31 cellular contexts compared by ENCODE assay signal in the genomic region with DNA sequence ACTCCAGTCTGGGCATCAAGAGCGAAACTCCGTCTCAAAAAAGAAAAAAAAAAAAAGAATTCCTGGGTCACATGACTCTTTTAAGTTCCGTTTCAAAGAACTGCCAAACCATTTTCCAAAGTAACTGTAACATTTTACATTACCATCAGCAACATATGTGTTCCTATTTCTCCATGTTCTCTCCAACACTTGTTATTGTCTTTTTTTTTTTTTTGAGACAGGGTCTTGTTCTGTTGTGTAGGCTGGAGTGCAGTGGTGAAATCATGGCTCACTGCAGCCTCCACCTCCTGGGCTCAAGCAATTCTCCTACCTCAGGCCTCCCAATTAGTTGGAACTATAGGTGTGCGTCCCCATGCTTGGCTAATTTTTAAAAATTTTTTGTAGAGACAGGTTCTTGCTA. TPM values are rescaled to one million over a fixed set of nuclear protein-coding genes. Genes with fewer than 3 reads are reported as not detected.
"Had no signal": no experiment of that assay in that cellular context is flagged by ENCODE, and none has a peak within 500 bp of the region (broad histone marks: within the 10 kb centered on the region; RNA-seq: fewer than 3 reads in every experiment).

No MANE protein-coding gene starts in this region.

- H3K27ac ChIP-seq: stomach, suprapubic skin, testis, thoracic aorta, thyroid gland, tibial artery, tibial nerve, transverse colon, upper lobe of left lung, upper lobe of right lung, uterus, vagina had no signal

- DNase-seq: stimulated activated CD4-positive, alpha-beta T cell treated with anti-CD3 and anti-CD28 coated beads, Interleukin-2, amount 100 ng/mL, for 48 hours; stimulated activated CD4-positive, alpha-beta T cell treated with anti-CD3 and anti-CD28 coated beads, Interleukin-4, amount 100 ng/mL, for 1 hour; stimulated activated CD4-positive, alpha-beta T cell treated with anti-CD3 and anti-CD28 coated beads, Interleukin-4, amount 100 ng/mL, for 24 hours; stimulated activated CD4-positive, alpha-beta T cell treated with anti-CD3 and anti-CD28 coated beads, Interleukin-4, amount 100 ng/mL, for 4 hours; stimulated activated CD8-positive, alpha-beta memory T cell treated with anti-CD3 and anti-CD28 coated beads, Interleukin-4, amount 100 ng/mL, for 48 hours; stimulated activated naive B cell treated with anti-CD40 and anti-IgM and Interleukin-4, amounts not matched to agents 10 μg/mL and 1 μg/mL and 100 μg/mL, for 72 hours; stimulated activated naive CD4-positive, alpha-beta T cell; stimulated activated naive CD4-positive, alpha-beta T cell treated with Interleukin-2 at 50 U/mL for 16 hours; stimulated activated naive CD8-positive, alpha-beta T cell treated with anti-CD3 and anti-CD28 coated beads, Interleukin-15, amount 100 ng/mL, for 72 hours; stimulated activated naive CD8-positive, alpha-beta T cell treated with anti-CD3 and anti-CD28 coated beads, Interleukin-15, Interleukin-2, amounts not matched to agents 100 U/mL and 50 U/mL, for 24 hours; stomach; substantia nigra; testis; thyroid gland; tibial artery; transverse colon; trophoblast cell; upper lobe of left lung; upper lobe of right lung; uterus had no signal

- H3K4me3 ChIP-seq: stomach, suprapubic skin, testis, thoracic aorta, thyroid gland, tibial artery, tibial nerve, transverse colon, upper lobe of left lung, upper lobe of right lung, uterus, vagina had no signal

- H3K9me3 ChIP-seq: stomach, suprapubic skin, testis, thoracic aorta, thyroid gland, tibial artery, tibial nerve, transverse colon, upper lobe of left lung, upper lobe of right lung, uterus, vagina had no signal

- H3K27me3 ChIP-seq: stomach, suprapubic skin, testis, thyroid gland, tibial artery, tibial nerve, transverse colon, upper lobe of left lung, upper lobe of right lung, uterus, vagina had no signal

- H3K36me3 ChIP-seq: suprapubic skin, thoracic aorta, thyroid gland, tibial artery, upper lobe of left lung, upper lobe of right lung, uterus, vagina had no signal

- H3K4me1 ChIP-seq: testis, uterus had no signal

- ATAC-seq: stimulated activated effector memory CD8-positive, alpha-beta T cell treated with anti-CD3 and anti-CD28 coated beads, Interleukin-12 subunit alpha, Interleukin-12 subunit beta, amount 100 ng/mL, for 72 hours; stimulated activated memory B cell treated with anti-CD40 and anti-IgM and Interleukin-4, amounts not matched to agents 10 μg/mL and 1 μg/mL and 100 μg/mL, for 72 hours; stimulated activated naive B cell treated with anti-CD40 and anti-IgM and Interleukin-4, amounts not matched to agents 10 μg/mL and 1 μg/mL and 100 μg/mL, for 72 hours; stimulated activated naive CD8-positive, alpha-beta T cell treated with anti-CD3 and anti-CD28 coated beads, Interleukin-15, amount 100 ng/mL, for 72 hours; stimulated activated naive CD8-positive, alpha-beta T cell treated with anti-CD3 and anti-CD28 coated beads, Interleukin-15, Interleukin-2, amounts not matched to agents 100 U/mL and 50 U/mL, for 24 hours; upper lobe of right lung had no signal

- FAIRE-seq: urothelium cell line had no signal

RNA-seq across cellular contexts. Expression of a gene that starts 6.5 kb away (rescaled TPM):
- total RNA-seq: stomach, subcutaneous adipose tissue, thyroid gland, tibial nerve, transverse colon, ureter had no signal
- polyA plus RNA-seq: urinary bladder had no signal

RNA-seq across cellular contexts. Expression of a gene that starts 17.2 kb away (rescaled TPM):
- total RNA-seq: temporal lobe, vagina had no signal

RNA-seq across cellular contexts. Expression of a gene that starts 22.2 kb away (rescaled TPM):
- total RNA-seq: subcutaneous adipose tissue, testis, thoracic aorta, thyroid gland, tibial nerve, transverse colon, upper lobe of left lung, upper lobe of right lung, ureter, urinary bladder had no signal
